In genomic region chr2:142130111-142131015, GRCh38 we compare ENCODE assay signal across 9 cellular contexts. TPM values are rescaled to one million over a fixed set of nuclear protein-coding genes. Genes with fewer than 3 reads are reported as not detected.
DNase-seq lines count a peak whose midpoint lies in the region; ATAC-seq and TF ChIP-seq lines count a peak whose summit lies in the region.
"Had no signal": no experiment of that assay in that cellular context is flagged by ENCODE, and none has a peak within 500 bp of the region (broad histone marks: within the 10 kb centered on the region; RNA-seq: fewer than 3 reads in every experiment).

No MANE protein-coding gene starts in this region.

- no peaks in the 10 kb centered on the region for H3F3A ChIP-seq in SK-N-SH (replicated peaks; ENCODE audit: insufficient read depth)

- H3K79me2 ChIP-seq in SK-N-SH (ENCODE audit: insufficient read depth), result no peaks in the 10 kb centered on the region

- TF ChIP-seq POLR2A in esophagus squamous epithelium (IDR thresholded peaks at IDR 0.05), result no peak
- TF ChIP-seq POLR2A in vagina (IDR thresholded peaks at IDR 0.05), result no peak

- no peaks in the 10 kb centered on the region for H3K9me2 ChIP-seq in SK-N-SH

- H3K4me3 ChIP-seq in SK-N-SH (ENCODE audit: low read depth in 2 of 2, low read length in 1 of 2) (peak overlapping the region; percentile 65 to 83), esophagus squamous epithelium (peak overlapping the region; percentile 40 to 72 (median 54)), mucosa of descending colon (no peak overlapping the region), vagina (peak overlapping the region; percentile 47 to 58)

- peak overlapping the region; percentile 79 for H2AFZ ChIP-seq in SK-N-SH (ENCODE audit: low read depth)

- H3K27ac ChIP-seq in SK-N-SH (ENCODE audit: low read depth in 2 of 2, low read length in 1 of 2) (peak overlapping the region; percentile 9 to 89; a peak in 3 of 4 replicates), esophagus squamous epithelium (peak overlapping the region in 3 of 4 donors; percentile 17 to 50 (median 27)), vagina (peak overlapping the region; percentile 59)

- 2% methylated on average over 35 of the region's 69 CpGs for WGBS in SK-N-SH (ENCODE audit: low lambda C conversion rate)
- 1 to 3% methylated on average over 25 to 34 of the region's 69 CpGs for whole genome bisulfite sequencing in esophagus squamous epithelium, 2 donors

- TF ChIP-seq RAD21 in SK-N-SH (IDR thresholded peaks at IDR 0.05; ENCODE audit: low read length), result no peak

- H3K4me1 ChIP-seq in SK-N-SH (ENCODE audit: control insufficient read depth in 1 of 2, insufficient read depth in 2 of 2, low read depth in 1 of 2, low read length in 1 of 2), result peaks cover 0 to 10% of the 10 kb centered on the region in 2 experiments; a peak in 3 of 4 replicates
- peaks cover 0 to 23% (median 4%) of the 10 kb centered on the region in 3 donors for H3K4me1 ChIP-seq in esophagus squamous epithelium
- peaks cover 14% of the 10 kb centered on the region for H3K4me1 ChIP-seq in mucosa of descending colon (ENCODE audit: low read depth)
- no peaks in the 10 kb centered on the region for H3K4me1 ChIP-seq in vagina

- H3K9ac ChIP-seq in SK-N-SH, result peak overlapping the region; percentile 51; the same call in 1 of the 2 replicates

- CTCF ChIA-PET in SK-N-SH (lab: Yijun Ruan, JAX), result interaction anchor here (0.6 to 3.7 kb wide), 11 partner anchors 9 to 741 kb away, joined by 3 to 18 read pairs (median 3); no protein-coding TSS in a partner anchor

- DNase-seq in NCI-H2081 (lab: John Stamatoyannopoulos, UW), result peak; percentile 49 to 50
- DNase-seq in NCI-H2081 treated with DMSO at 0.1 percent for 48 hours (lab: John Stamatoyannopoulos, UW), result no peak
- DNase-seq in SK-N-SH, result peak; percentile 55
- DNase-seq in esophagus squamous epithelium (lab: John Stamatoyannopoulos, UW), result no peak
- peak; percentile 47 to 69 (median 64) for DNase-seq in mucosa of descending colon
- DNase-seq in vagina (ENCODE audit: extremely low spot score in 2 of 2), result no peak
- no peak for DNase-seq in SKM-1 treated with dmso at 0.1 percent for 144 hours (lab: John Stamatoyannopoulos, UW; ENCODE audit: unreplicated experiment)

- TF ChIP-seq EP300 in SK-N-SH (IDR thresholded peaks at IDR 0.05; ENCODE audit: borderline replicate concordance in 1 of 2, low read depth in 1 of 2, low read length in 1 of 2), result no peak

- no peaks in the 10 kb centered on the region for H4K20me1 ChIP-seq in SK-N-SH (ENCODE audit: insufficient read depth)

- TF ChIP-seq CTCF in SK-N-SH (IDR thresholded peaks at IDR 0.05) (no peak), esophagus squamous epithelium (IDR thresholded peaks at IDR 0.05) (no peak), mucosa of descending colon (IDR thresholded peaks at IDR 0.05) (no peak), vagina (IDR thresholded peaks at IDR 0.05) (no peak)

- H3K9me3 ChIP-seq in SK-N-SH (no peaks in the 10 kb centered on the region), esophagus squamous epithelium (no peaks in the 10 kb centered on the region), mucosa of descending colon (no peaks in the 10 kb centered on the region), vagina (no peaks in the 10 kb centered on the region)

- H3K27me3 ChIP-seq in SK-N-SH (ENCODE audit: insufficient read depth) (no peaks in the 10 kb centered on the region; the same call in 1 of the 2 replicates), esophagus squamous epithelium (peaks cover 0 to 48% (median 0%) of the 10 kb centered on the region in 4 donors), vagina (no peaks in the 10 kb centered on the region)

- intact Hi-C loops in esophagus squamous epithelium (cut with DNase I), result no loop called here
- intact Hi-C loops in mucosa of descending colon (cut with DNase I, micrococcal nuclease), result no loop called here
- intact Hi-C loops in vagina (cut with DNase I), result no loop called here

- peak; percentile 43 for ATAC-seq in HG03354 (IDR thresholded peaks at IDR 0.05; ENCODE audit: poor library complexity, severe bottlenecking, unreplicated experiment)
- peak; percentile 84 for ATAC-seq in mucosa of descending colon
- ATAC-seq: CD8-positive, alpha-beta T cell had no signal

- H3K36me3 ChIP-seq in SK-N-SH (replicated peaks in 1 of 2; ENCODE audit: control insufficient read depth in 1 of 2, insufficient read depth in 2 of 2, low read length in 1 of 2), result no peaks in the 10 kb centered on the region
- no peaks in the 10 kb centered on the region for H3K36me3 ChIP-seq in esophagus squamous epithelium
- no peaks in the 10 kb centered on the region for H3K36me3 ChIP-seq in mucosa of descending colon (ENCODE audit: low read depth)
- no peaks in the 10 kb centered on the region for H3K36me3 ChIP-seq in vagina

- POLR2A ChIA-PET in SK-N-SH (lab: Yijun Ruan, JAX), result interaction anchor here (0.7 kb wide), 1 partner anchor 98 kb away, joined by 3 read pairs; no protein-coding TSS in a partner anchor

- H3K4me2 ChIP-seq in SK-N-SH, result peak overlapping the region; percentile 92

TF ChIP-seq in SK-N-SH, 30 proteins besides CTCF, POLR2A, EP300 and RAD21:
- TF ChIP-seq SIN3A (IDR thresholded peaks at IDR 0.05; ENCODE audit: borderline replicate concordance, low read depth, low read length), result 0 out of 2 replicates have a peak, but pooled peaks have one; percentile 24
- no peak for TF ChIP-seq NFIC (IDR thresholded peaks at IDR 0.05; ENCODE audit: borderline replicate concordance)
- peak; percentile 20; the same call in 1 of the 2 replicates for TF ChIP-seq RCOR1 (IDR thresholded peaks at IDR 0.05; ENCODE audit: low read length)
- no peak for TF ChIP-seq TCF12 (IDR thresholded peaks at IDR 0.05)
- TF ChIP-seq USF1 (IDR thresholded peaks at IDR 0.05; ENCODE audit: borderline replicate concordance, low read depth), result no peak
- TF ChIP-seq, protein P1, sequence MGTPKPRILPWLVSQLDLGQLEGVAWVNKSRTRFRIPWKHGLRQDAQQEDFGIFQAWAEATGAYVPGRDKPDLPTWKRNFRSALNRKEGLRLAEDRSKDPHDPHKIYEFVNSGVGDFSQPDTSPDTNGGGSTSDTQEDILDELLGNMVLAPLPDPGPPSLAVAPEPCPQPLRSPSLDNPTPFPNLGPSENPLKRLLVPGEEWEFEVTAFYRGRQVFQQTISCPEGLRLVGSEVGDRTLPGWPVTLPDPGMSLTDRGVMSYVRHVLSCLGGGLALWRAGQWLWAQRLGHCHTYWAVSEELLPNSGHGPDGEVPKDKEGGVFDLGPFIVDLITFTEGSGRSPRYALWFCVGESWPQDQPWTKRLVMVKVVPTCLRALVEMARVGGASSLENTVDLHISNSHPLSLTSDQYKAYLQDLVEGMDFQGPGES (IDR thresholded peaks at IDR 0.05; ENCODE audit: low read depth, low read length), result no peak
- peak; percentile 1 for TF ChIP-seq MXI1 (IDR thresholded peaks at IDR 0.05; ENCODE audit: low read depth, low read length)
- no peak for TF ChIP-seq TEAD4 (IDR thresholded peaks at IDR 0.05; ENCODE audit: borderline replicate concordance, insufficient read depth)
- TF ChIP-seq GABPA (IDR thresholded peaks at IDR 0.05; ENCODE audit: low read depth), result no peak
- TF ChIP-seq SMC3 (IDR thresholded peaks at IDR 0.05; ENCODE audit: low read depth, low read length), result no peak
- TF ChIP-seq MAX (IDR thresholded peaks at IDR 0.05; ENCODE audit: low read depth), result no peak; the same call in 1 of the 2 replicates

RNA-seq across cellular contexts. Expression of gene LRP1B, which starts 0.5 kb away (rescaled TPM):
- 0.19 and 0.28 TPM in 2 replicates for polyA plus RNA-seq in SK-N-SH (2012; rRNA removed)
- 0.41 and 0.66 TPM in 2 replicates for polyA plus RNA-seq in SK-N-SH (2012; cell fraction: cytosol; rRNA removed)
- 0.31 and 0.51 TPM in 2 replicates for polyA plus RNA-seq in SK-N-SH (2012; cell fraction: nucleus; rRNA removed)
- total RNA-seq in esophagus squamous epithelium, result 1 to 10 TPM in 1 of 4 donors, under 1 TPM in 3; 0.04 to 1.1 (median 0.23) TPM
- total RNA-seq in mucosa of descending colon, result 1 to 10 TPM in 1 of 3 donors, under 1 TPM in 2; 0.12 to 1.6 (median 0.20) TPM
- 8.8 TPM for total RNA-seq in vagina
- total RNA-seq: CD8-positive, alpha-beta T cell had no signal

Comparison
In these comparisons a context has a peak if more than half of its experiments do, and no peak if none do; other contexts are left out.
1. DNase-seq: peak in NCI-H2081 (2 of 2), SK-N-SH (single experiment) and mucosa of descending colon (3 of 3); none in NCI-H2081 treated with DMSO at 0.1 percent for 48 hours (single experiment), esophagus squamous epithelium (single experiment), vagina (0 of 2) and SKM-1 treated with dmso at 0.1 percent for 144 hours (single experiment).
2. Peak in every context shown above with its lines, with median percentiles within 50 percentile points of each other: H3K27ac ChIP-seq.